In the genomic region with DNA sequence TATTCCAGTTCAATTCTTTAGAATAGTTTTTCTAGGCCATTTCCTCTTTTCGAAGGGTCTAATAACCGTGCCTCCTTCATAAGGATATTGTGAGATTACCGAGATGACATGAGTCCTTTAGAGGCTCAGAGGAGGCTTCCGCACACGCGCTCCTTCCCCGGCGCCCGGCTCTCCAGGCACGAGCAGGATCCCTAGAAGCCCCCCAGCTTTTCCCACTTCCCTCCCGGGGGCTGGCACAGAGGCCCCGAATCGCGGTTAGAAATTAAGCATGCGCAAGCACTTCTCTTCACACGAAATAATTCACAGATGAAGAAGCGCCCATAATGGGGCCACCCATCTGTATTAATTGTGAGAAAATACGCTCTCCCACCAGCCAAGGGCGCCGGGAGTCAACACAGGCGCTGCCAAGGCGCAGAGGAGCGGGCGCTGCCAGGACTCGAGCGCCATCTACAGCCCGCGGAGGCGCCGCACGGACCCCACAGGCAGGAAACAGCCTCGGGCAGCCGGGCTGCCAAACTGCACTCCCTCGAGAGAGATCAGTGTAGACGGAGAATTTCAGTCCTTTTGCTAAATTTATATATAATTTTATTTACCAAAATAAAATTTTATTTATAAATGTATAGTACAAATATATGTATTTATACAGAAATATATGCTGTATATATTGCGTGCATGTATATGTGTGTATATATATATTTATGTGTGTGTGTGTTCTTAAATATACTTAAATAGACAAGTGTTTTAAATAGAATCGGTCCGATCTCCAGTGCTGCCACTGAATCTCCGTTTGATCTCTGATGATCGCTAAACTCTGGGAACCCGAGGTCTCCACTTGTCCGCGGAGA, we compare ENCODE assay signal across 8 cellular contexts.
DNase-seq lines count a peak whose midpoint lies in the region; ATAC-seq and TF ChIP-seq lines count a peak whose summit lies in the region.

No MANE protein-coding gene starts in this region.

- H3K36me3 Mint-ChIP-seq in activated CD4-positive, alpha-beta T cell treated with anti-CD3 and anti-CD28 coated beads for 36 hours (ENCODE audit: low read depth), result no peaks in the 10 kb centered on the region

- H3K27me3 Mint-ChIP-seq in activated CD4-positive, alpha-beta T cell treated with anti-CD3 and anti-CD28 coated beads for 36 hours, result peaks cover 14% of the 10 kb centered on the region

- CTCF ChIA-PET in AG04449 (lab: Yijun Ruan, JAX), result interaction anchor here (0.6 to 2.5 kb wide), 6 partner anchors 9 to 766 kb away, joined by 3 to 19 read pairs (median 9); no protein-coding TSS in a partner anchor
- CTCF ChIA-PET in activated CD4-positive, alpha-beta T cell treated with anti-CD3 and anti-CD28 coated beads for 36 hours (lab: Charles Lee), result interaction anchor here (0.6 to 0.7 kb wide), 4 partner anchors 46 to 1592 kb away, joined by 3 to 4 read pairs (median 3); no protein-coding TSS in a partner anchor

- TF ChIP-seq CTCF in AG04449 (IDR thresholded peaks at IDR 0.05; ENCODE audit: insufficient read depth, low read length, missing control alignments), result peak; percentile 96
- TF ChIP-seq CTCF in choroid plexus epithelial cell (conservative IDR thresholded peaks at IDR 0.05; ENCODE audit: low read depth, low read length), result peak; percentile 81

- no peak overlapping the region for H3K4me3 Mint-ChIP-seq in activated CD4-positive, alpha-beta T cell treated with anti-CD3 and anti-CD28 coated beads for 36 hours

- intact Hi-C loops in activated CD4-positive, alpha-beta T cell treated with anti-CD3 and anti-CD28 coated beads for 36 hours (cut with DNase I, micrococcal nuclease), result loop anchor here (1.0 to 5.0 kb wide), 3 partner anchors 249 to 766 kb away; no protein-coding TSS in a partner anchor

- H3K27ac Mint-ChIP-seq in activated CD4-positive, alpha-beta T cell treated with anti-CD3 and anti-CD28 coated beads for 36 hours, result no peak overlapping the region

- ATAC-seq in GM18909 (IDR thresholded peaks at IDR 0.05; ENCODE audit: poor library complexity, unreplicated experiment) (peak; percentile 77), left lobe of liver (peak; percentile 97), HG03521 (IDR thresholded peaks at IDR 0.05; ENCODE audit: unreplicated experiment) (no peak)
- peak; percentile 96 for ATAC-seq in activated CD4-positive, alpha-beta T cell treated with anti-CD3 and anti-CD28 coated beads for 36 hours

- DNase-seq in AG04449 (ENCODE audit: low read depth, low spot score), result no peak
- DNase-seq in NCI-H1092 (lab: John Stamatoyannopoulos, UW), result peak; percentile 70
- DNase-seq in activated CD4-positive, alpha-beta T cell treated with anti-CD3 and anti-CD28 coated beads for 36 hours, result peak; percentile 88
- peak; percentile 65 for DNase-seq in choroid plexus epithelial cell (ENCODE audit: low read depth)
- peak; percentile 65 for DNase-seq in left lobe of liver (ENCODE audit: low spot score)
- DNase-seq in stimulated activated CD4-positive, alpha-beta T cell treated with anti-CD3 and anti-CD28 coated beads, TNF-alpha, amount 100 ng/mL, for 24 hours (ENCODE audit: low read depth in 3 of 3), result peak; percentile 34 to 71 (median 54)

- H3K9me3 Mint-ChIP-seq in activated CD4-positive, alpha-beta T cell treated with anti-CD3 and anti-CD28 coated beads for 36 hours (ENCODE audit: low read depth), result no peaks in the 10 kb centered on the region

- H3K4me3 ChIP-seq in AG04449 (ENCODE audit: low read depth, low read length) (no peak overlapping the region), choroid plexus epithelial cell (ENCODE audit: low read depth, low read length) (no peak overlapping the region)

- POLR2A ChIA-PET in AG04449 (lab: Yijun Ruan, JAX), result no interaction called here
- POLR2A ChIA-PET in activated CD4-positive, alpha-beta T cell treated with anti-CD3 and anti-CD28 coated beads for 36 hours (lab: Charles Lee), result no interaction called here

- no peaks in the 10 kb centered on the region for H3K4me1 Mint-ChIP-seq in activated CD4-positive, alpha-beta T cell treated with anti-CD3 and anti-CD28 coated beads for 36 hours
